1 cellular context compared by ENCODE assay signal in genomic region chr1:40044065-40044575, GRCh38.
A peak's percentile ranks its signal among the peaks of the same experiment; 100 is the strongest.
TF ChIP-seq lines count a peak whose summit lies in the region.

No MANE protein-coding gene starts in this region.

TF ChIP-seq in GM12878, 131 proteins besides CTCF, POLR2A, EP300 and RAD21:
- TF ChIP-seq SIX5 (IDR thresholded peaks at IDR 0.05; ENCODE audit: low read depth, low read length, severe bottlenecking) (no peak), SPI1 (IDR thresholded peaks at IDR 0.05; ENCODE audit: borderline replicate concordance, insufficient read depth, low read depth, low read length) (peak; percentile 29; the same call in 1 of the 2 replicates), ZNF384 (IDR thresholded peaks at IDR 0.05; ENCODE audit: borderline replicate concordance, low read depth, low read length) (peak; percentile 67), ZBTB33 (IDR thresholded peaks at IDR 0.05) (no peak)
- TF ChIP-seq, protein P1, sequence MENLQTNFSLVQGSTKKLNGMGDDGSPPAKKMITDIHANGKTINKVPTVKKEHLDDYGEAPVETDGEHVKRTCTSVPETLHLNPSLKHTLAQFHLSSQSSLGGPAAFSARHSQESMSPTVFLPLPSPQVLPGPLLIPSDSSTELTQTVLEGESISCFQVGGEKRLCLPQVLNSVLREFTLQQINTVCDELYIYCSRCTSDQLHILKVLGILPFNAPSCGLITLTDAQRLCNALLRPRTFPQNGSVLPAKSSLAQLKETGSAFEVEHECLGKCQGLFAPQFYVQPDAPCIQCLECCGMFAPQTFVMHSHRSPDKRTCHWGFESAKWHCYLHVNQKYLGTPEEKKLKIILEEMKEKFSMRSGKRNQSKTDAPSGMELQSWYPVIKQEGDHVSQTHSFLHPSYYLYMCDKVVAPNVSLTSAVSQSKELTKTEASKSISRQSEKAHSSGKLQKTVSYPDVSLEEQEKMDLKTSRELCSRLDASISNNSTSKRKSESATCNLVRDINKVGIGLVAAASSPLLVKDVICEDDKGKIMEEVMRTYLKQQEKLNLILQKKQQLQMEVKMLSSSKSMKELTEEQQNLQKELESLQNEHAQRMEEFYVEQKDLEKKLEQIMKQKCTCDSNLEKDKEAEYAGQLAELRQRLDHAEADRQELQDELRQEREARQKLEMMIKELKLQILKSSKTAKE (IDR thresholded peaks at IDR 0.05; ENCODE audit: low read depth, poor library complexity, severe bottlenecking), result no peak
